In the genomic region with DNA sequence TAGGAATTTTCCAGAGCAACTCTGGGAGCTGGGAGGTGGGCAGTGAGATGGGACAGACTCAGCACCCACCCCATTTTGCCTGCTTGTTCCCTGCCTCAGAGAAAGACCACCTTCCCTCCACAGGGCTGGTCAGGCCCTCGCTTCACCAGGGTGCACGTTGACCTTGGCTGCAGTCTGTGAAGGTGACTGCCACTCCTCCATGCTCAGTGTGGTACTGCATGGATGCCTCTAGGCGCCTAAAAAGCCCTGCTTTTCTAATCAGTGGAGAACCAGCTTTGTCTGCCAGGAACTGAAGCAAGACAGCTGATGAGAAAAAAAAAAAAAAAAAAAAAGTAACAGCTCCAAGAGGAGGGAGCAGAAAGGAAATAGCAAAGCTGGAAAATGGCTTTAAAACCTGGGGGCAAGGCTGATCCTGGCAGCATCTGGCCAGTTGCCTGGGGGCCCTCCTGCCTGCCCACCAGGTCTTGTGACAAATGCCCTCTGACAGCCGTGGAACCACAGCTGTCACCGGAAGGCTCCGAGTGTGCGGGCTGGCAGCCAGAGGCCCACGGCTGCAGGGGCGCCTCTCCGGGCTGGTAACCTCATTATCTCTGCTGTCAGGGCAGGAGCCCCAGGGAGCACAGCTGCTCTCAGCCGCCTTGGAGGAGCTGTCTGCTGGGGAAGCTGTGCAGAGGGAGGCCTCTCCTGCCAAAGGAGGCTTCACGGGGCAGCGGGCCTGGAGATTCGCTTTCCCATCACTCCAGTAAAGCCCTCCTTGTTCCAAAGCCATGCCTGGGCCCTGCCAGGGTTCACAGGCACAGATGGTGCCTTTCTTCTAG, we compare ENCODE assay signal across 8 cellular contexts. TPM values are rescaled to one million over a fixed set of nuclear protein-coding genes. Genes with fewer than 3 reads are reported as not detected.
DNase-seq lines count a peak whose midpoint lies in the region; ATAC-seq and TF ChIP-seq lines count a peak whose summit lies in the region.

No MANE protein-coding gene starts in this region.

- H3K9ac ChIP-seq in neural progenitor cell: no peak overlapping the region

- peak overlapping the region; percentile 27 to 32 (median 29) for H3K4me3 ChIP-seq in esophagus muscularis mucosa
- no peak overlapping the region for H3K4me3 ChIP-seq in neural progenitor cell
- H3K4me3 ChIP-seq in MG63: no peak overlapping the region

- TF ChIP-seq EP300 in esophagus muscularis mucosa (IDR thresholded peaks at IDR 0.05): no peak

- H3K27me3 Mint-ChIP-seq in activated naive CD4-positive, alpha-beta T cell treated with anti-CD3 and anti-CD28 coated beads, Interleukin-2, amount 10 ng/mL, durations not matched to agents 7 days and 5 days: peaks cover 40% of the 10 kb centered on the region
- H3K27me3 Mint-ChIP-seq in neural progenitor cell (ENCODE audit: insufficient read depth, low read depth): peaks cover 17% of the 10 kb centered on the region

- H3K27ac ChIP-seq in esophagus muscularis mucosa (replicated peaks in 1 of 4): peak overlapping the region; percentile 79 to 84 (median 82)
- H3K27ac ChIP-seq in neural progenitor cell: peak overlapping the region; percentile 57

- peaks cover 48% of the 10 kb centered on the region for H3F3A ChIP-seq in neural progenitor cell (ENCODE audit: low read depth)

- no peak for ATAC-seq in HG02970 (IDR thresholded peaks at IDR 0.05; ENCODE audit: low FRiP score, unreplicated experiment)

- peak; percentile 26 for DNase-seq in activated naive CD4-positive, alpha-beta T cell treated with anti-CD3 and anti-CD28 coated beads, Interleukin-2, amount 10 ng/mL, durations not matched to agents 7 days and 5 days
- DNase-seq in activated naive CD4-positive, alpha-beta T cell treated with anti-CD3 and anti-CD28 coated beads, Interleukin-2, amount 50 U/mL, for 16 hours: no peak
- DNase-seq in NCI-H524 treated with DMSO at 0.1 percent for 48 hours (lab: John Stamatoyannopoulos, UW) (peak; percentile 83), esophagus muscularis mucosa (ENCODE audit: extremely low spot score) (no peak), neural progenitor cell (ENCODE audit: low spot score) (peak; percentile 79), posterior vena cava (ENCODE audit: low spot score) (no peak), MG63 (no peak)

- H3K4me1 Mint-ChIP-seq in activated naive CD4-positive, alpha-beta T cell treated with anti-CD3 and anti-CD28 coated beads, Interleukin-2, amount 10 ng/mL, durations not matched to agents 7 days and 5 days: no peaks in the 10 kb centered on the region
- H3K4me1 Mint-ChIP-seq in neural progenitor cell: peaks cover 84% of the 10 kb centered on the region

- no peaks in the 10 kb centered on the region for H3K36me3 Mint-ChIP-seq in activated naive CD4-positive, alpha-beta T cell treated with anti-CD3 and anti-CD28 coated beads, Interleukin-2, amount 10 ng/mL, durations not matched to agents 7 days and 5 days
- H3K36me3 Mint-ChIP-seq in neural progenitor cell: no peaks in the 10 kb centered on the region

- 14% methylated on average over 14 of the region's 14 CpGs for WGBS in esophagus muscularis mucosa

- H2AFZ ChIP-seq in neural progenitor cell (replicated peaks): no peak overlapping the region

- H3K36me3 ChIP-seq in esophagus muscularis mucosa (peaks cover 0 to 26% (median 4%) of the 10 kb centered on the region in 4 donors), neural progenitor cell (no peaks in the 10 kb centered on the region), MG63 (no peaks in the 10 kb centered on the region)

- H3K9me3 ChIP-seq in esophagus muscularis mucosa: no peaks in the 10 kb centered on the region
- no peaks in the 10 kb centered on the region for H3K9me3 ChIP-seq in neural progenitor cell (ENCODE audit: low read depth)
- no peaks in the 10 kb centered on the region for H3K9me3 ChIP-seq in MG63

- no peaks in the 10 kb centered on the region for H3K9me3 Mint-ChIP-seq in activated naive CD4-positive, alpha-beta T cell treated with anti-CD3 and anti-CD28 coated beads, Interleukin-2, amount 10 ng/mL, durations not matched to agents 7 days and 5 days
- H3K9me3 Mint-ChIP-seq in neural progenitor cell: no peaks in the 10 kb centered on the region

- intact Hi-C loops in esophagus muscularis mucosa (cut with DNase I): no loop called here
- intact Hi-C loops in posterior vena cava (cut with DNase I): no loop called here

- CTCF ChIA-PET in activated naive CD4-positive, alpha-beta T cell treated with anti-CD3 and anti-CD28 coated beads, Interleukin-2, amount 10 ng/mL, durations not matched to agents 7 days and 5 days (lab: Charles Lee): no interaction called here

- no peaks in the 10 kb centered on the region for H3K79me2 ChIP-seq in neural progenitor cell (ENCODE audit: low read depth)

- peak overlapping the region; percentile 58 for H3K4me2 ChIP-seq in neural progenitor cell

- TF ChIP-seq POLR2A in esophagus muscularis mucosa (IDR thresholded peaks at IDR 0.05; ENCODE audit: low read depth): no peak

- no peak overlapping the region for H3K27ac Mint-ChIP-seq in activated naive CD4-positive, alpha-beta T cell treated with anti-CD3 and anti-CD28 coated beads, Interleukin-2, amount 10 ng/mL, durations not matched to agents 7 days and 5 days
- H3K27ac Mint-ChIP-seq in neural progenitor cell: peak overlapping the region; percentile 86

- H4K20me1 ChIP-seq in neural progenitor cell (ENCODE audit: low read depth): peaks cover 10% of the 10 kb centered on the region

- H3K4me1 ChIP-seq in esophagus muscularis mucosa (peaks cover 37 to 58% (median 55%) of the 10 kb centered on the region in 4 donors), neural progenitor cell (peaks cover 72% of the 10 kb centered on the region)

- TF ChIP-seq CTCF in esophagus muscularis mucosa (IDR thresholded peaks at IDR 0.05) (no peak), neural progenitor cell (IDR thresholded peaks at IDR 0.05) (no peak)

- no peaks in the 10 kb centered on the region for H3K27me3 ChIP-seq in esophagus muscularis mucosa
- H3K27me3 ChIP-seq in neural progenitor cell: no peaks in the 10 kb centered on the region
- no peaks in the 10 kb centered on the region for H3K27me3 ChIP-seq in MG63

- no peak overlapping the region for H3K4me3 Mint-ChIP-seq in activated naive CD4-positive, alpha-beta T cell treated with anti-CD3 and anti-CD28 coated beads, Interleukin-2, amount 10 ng/mL, durations not matched to agents 7 days and 5 days
- no peak overlapping the region for H3K4me3 Mint-ChIP-seq in neural progenitor cell

RNA-seq across cellular contexts. Expression of a gene that starts 13.7 kb away (rescaled TPM):
- 10 to 100 TPM; 15.4 to 30.0 (median 17.4) TPM for total RNA-seq in esophagus muscularis mucosa
- total RNA-seq in neural progenitor cell (ENCODE audit: low replicate concordance): 0.56 and 3.8 TPM in 2 replicates
- 10 to 100 TPM; 10.7 to 12.7 TPM for total RNA-seq in posterior vena cava
- total RNA-seq in MG63 (2014; rRNA removed; shearing (Covaris generic); ENCODE audit: low replicate concordance): 3.9 and 13.8 TPM in 2 replicates

Comparison
In these comparisons a context has a peak if more than half of its experiments do, and no peak if none do; other contexts are left out.
1. DNase-seq: peak in activated naive CD4-positive, alpha-beta T cell treated with anti-CD3 and anti-CD28 coated beads, Interleukin-2, amount 10 ng/mL, durations not matched to agents 7 days and 5 days (single experiment), NCI-H524 treated with DMSO at 0.1 percent for 48 hours (single experiment) and neural progenitor cell (single experiment); none in activated naive CD4-positive, alpha-beta T cell treated with anti-CD3 and anti-CD28 coated beads, Interleukin-2, amount 50 U/mL, for 16 hours (single experiment), esophagus muscularis mucosa (single experiment), posterior vena cava (single experiment) and MG63 (single experiment).
2. H3K4me3 ChIP-seq: peak in esophagus muscularis mucosa (4 of 4); none in neural progenitor cell (single experiment) and MG63 (single experiment).